ENCODE assay signal across 11 cellular contexts in the genomic region with DNA sequence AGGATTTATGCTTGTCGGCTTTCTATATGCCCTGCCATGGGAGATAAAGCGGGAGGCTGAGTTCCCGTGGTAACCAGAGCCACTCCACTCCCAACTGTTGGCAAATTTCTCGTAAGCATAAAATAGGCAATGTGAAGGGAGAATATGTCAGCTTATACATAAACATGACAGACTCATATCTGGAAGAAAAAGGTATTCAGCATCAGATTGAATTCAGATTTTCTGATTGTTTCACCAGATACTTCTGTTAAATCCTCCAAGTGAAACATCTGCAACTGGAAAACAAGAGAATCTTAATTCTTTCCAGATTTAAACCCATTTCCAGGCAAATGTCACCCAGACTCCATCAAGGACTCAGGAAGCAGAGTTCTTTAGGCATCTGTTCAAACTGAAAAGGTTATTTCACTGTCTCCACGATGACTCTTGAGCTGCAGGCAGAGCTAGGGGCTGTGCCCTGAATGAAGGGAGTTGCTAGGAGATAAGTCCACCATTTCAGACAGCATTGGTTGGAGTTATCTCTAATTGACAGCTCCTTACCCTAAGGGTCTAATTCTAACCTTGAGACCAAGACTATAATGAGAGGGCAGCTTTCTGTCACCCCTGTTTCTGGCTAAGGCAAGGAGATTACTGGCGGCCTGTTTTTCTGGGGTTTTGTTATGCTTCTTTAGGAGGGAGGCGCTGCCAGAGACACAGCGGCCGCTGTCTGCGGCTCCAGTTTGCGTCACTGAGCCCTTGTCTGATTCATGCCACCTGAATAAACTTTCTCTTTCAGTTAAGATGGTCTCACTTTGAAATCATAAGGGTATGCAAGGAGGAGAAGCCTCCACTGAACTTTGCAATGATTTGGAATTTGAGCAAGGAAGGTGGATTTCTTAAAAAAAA.
DNase-seq lines count a peak whose midpoint lies in the region; ATAC-seq and TF ChIP-seq lines count a peak whose summit lies in the region.
"Had no signal": no experiment of that assay in that cellular context is flagged by ENCODE, and none has a peak within 500 bp of the region (broad histone marks: within the 10 kb centered on the region; RNA-seq: fewer than 3 reads in every experiment).

No MANE protein-coding gene starts in this region.

- TF ChIP-seq CTCF in kidney epithelial cell (IDR thresholded peaks at IDR 0.05; ENCODE audit: insufficient read depth, low read length, poor library complexity, severe bottlenecking) (no peak), PC-9 (conservative IDR thresholded peaks at IDR 0.05) (no peak), breast epithelium (IDR thresholded peaks at IDR 0.05) (no peak)

- no peak overlapping the region for H3K4me2 ChIP-seq in PC-9
- H3K4me2 ChIP-seq: BLaER1 treated with 17β-estradiol and CSF1 and Interleukin-3, amounts not matched to agents 10 nM and 100 nM had no signal

- no peak overlapping the region for H2AFZ ChIP-seq in PC-9

- H3K27me3 Mint-ChIP-seq in stimulated activated naive CD8-positive, alpha-beta T cell treated with anti-CD3 and anti-CD28 coated beads, Interleukin-15, amount 100 ng/mL, for 72 hours: no peaks in the 10 kb centered on the region
- H3K27me3 Mint-ChIP-seq: central memory CD8-positive, alpha-beta T cell had no signal

- H3K4me3 Mint-ChIP-seq in stimulated activated naive CD8-positive, alpha-beta T cell treated with anti-CD3 and anti-CD28 coated beads, Interleukin-15, amount 100 ng/mL, for 72 hours: no peak overlapping the region
- H3K4me3 Mint-ChIP-seq: central memory CD8-positive, alpha-beta T cell had no signal

- no peaks in the 10 kb centered on the region for H3K9me3 ChIP-seq in PC-9 (ENCODE audit: insufficient read depth, low read depth)
- H3K9me3 ChIP-seq in breast epithelium: no peaks in the 10 kb centered on the region
- H3K9me3 ChIP-seq: BLaER1 treated with 17β-estradiol and CSF1 and Interleukin-3, amounts not matched to agents 10 nM and 100 nM had no signal

- DNase-seq in stimulated activated naive CD8-positive, alpha-beta T cell treated with anti-CD3 and anti-CD28 coated beads, Interleukin-15, Interleukin-2, amounts not matched to agents 100 U/mL and 50 U/mL, for 24 hours: no peak
- no peak for DNase-seq in stimulated activated naive CD8-positive, alpha-beta T cell treated with anti-CD3 and anti-CD28 coated beads, Interleukin-15, amount 100 ng/mL, for 72 hours
- DNase-seq in SHP77 (lab: John Stamatoyannopoulos, UW) (peak; percentile 84 to 86), kidney epithelial cell (ENCODE audit: low read depth) (peak; percentile 38), PC-9 (no peak), HUDEP-2 (lab: John Stamatoyannopoulos, UW; ENCODE audit: unreplicated experiment in 76 of 76) (no peak), breast epithelium (ENCODE audit: low spot score in 2 of 2) (no peak)
- DNase-seq: activated CD4-positive, alpha-beta T cell treated with anti-CD3 and anti-CD28 coated beads, Interleukin-2, amount 50 U/mL, for 1 hour had no signal

- H3K36me3 ChIP-seq in kidney epithelial cell (ENCODE audit: control insufficient read depth, insufficient read depth, low read length) (no peaks in the 10 kb centered on the region), PC-9 (ENCODE audit: low read depth) (no peaks in the 10 kb centered on the region), breast epithelium (no peaks in the 10 kb centered on the region)
- H3K36me3 ChIP-seq: BLaER1 treated with 17β-estradiol and CSF1 and Interleukin-3, amounts not matched to agents 10 nM and 100 nM had no signal

- peak; percentile 32 for ATAC-seq in stimulated activated naive CD8-positive, alpha-beta T cell treated with anti-CD3 and anti-CD28 coated beads, Interleukin-15, Interleukin-2, amounts not matched to agents 100 U/mL and 50 U/mL, for 24 hours
- no peak for ATAC-seq in stimulated activated naive CD8-positive, alpha-beta T cell treated with anti-CD3 and anti-CD28 coated beads, Interleukin-15, amount 100 ng/mL, for 72 hours
- ATAC-seq in GM18511 (IDR thresholded peaks at IDR 0.05; ENCODE audit: unreplicated experiment): no peak

- POLR2A ChIA-PET in PC-9 (lab: Charles Lee; ENCODE audit: unreplicated experiment): no interaction called here

- intact Hi-C loops in PC-9 (cut with micrococcal nuclease; ENCODE audit: unreplicated experiment): no loop called here
- intact Hi-C loops in breast epithelium (cut with DNase I; ENCODE audit: low total_unique reads): no loop called here

- TF ChIP-seq POLR2A in breast epithelium (IDR thresholded peaks at IDR 0.05): no peak

- CTCF ChIA-PET in PC-9 (lab: Charles Lee): no interaction called here

- H3K27ac Mint-ChIP-seq in stimulated activated naive CD8-positive, alpha-beta T cell treated with anti-CD3 and anti-CD28 coated beads, Interleukin-15, amount 100 ng/mL, for 72 hours: peak overlapping the region in 1 of 2 donors; percentile 42

- BruUV-seq in PC-9 (replicated peaks; lab: Mats Ljungman, UMichigan): no TSS peak

- H3K27me3 ChIP-seq in kidney epithelial cell (ENCODE audit: control insufficient read depth, insufficient read depth, low read length) (no peaks in the 10 kb centered on the region), PC-9 (ENCODE audit: insufficient read depth, low read depth) (peaks cover 37% of the 10 kb centered on the region; the same call in 1 of the 2 replicates), breast epithelium (no peaks in the 10 kb centered on the region)
- H3K27me3 ChIP-seq: BLaER1 treated with 17β-estradiol and CSF1 and Interleukin-3, amounts not matched to agents 10 nM and 100 nM had no signal

- no peaks in the 10 kb centered on the region for H4K20me1 ChIP-seq in PC-9 (ENCODE audit: insufficient read depth)
- H4K20me1 ChIP-seq: BLaER1 treated with 17β-estradiol and CSF1 and Interleukin-3, amounts not matched to agents 10 nM and 100 nM had no signal

- H3K9me3 Mint-ChIP-seq in stimulated activated naive CD8-positive, alpha-beta T cell treated with anti-CD3 and anti-CD28 coated beads, Interleukin-15, amount 100 ng/mL, for 72 hours: no peaks in the 10 kb centered on the region
- H3K9me3 Mint-ChIP-seq: central memory CD8-positive, alpha-beta T cell had no signal

- no peaks in the 10 kb centered on the region for H3K4me1 Mint-ChIP-seq in stimulated activated naive CD8-positive, alpha-beta T cell treated with anti-CD3 and anti-CD28 coated beads, Interleukin-15, amount 100 ng/mL, for 72 hours
- H3K4me1 Mint-ChIP-seq: central memory CD8-positive, alpha-beta T cell had no signal

- H3K4me3 ChIP-seq in kidney epithelial cell (ENCODE audit: low read depth, low read length) (no peak overlapping the region), PC-9 (no peak overlapping the region), breast epithelium (no peak overlapping the region)
- H3K4me3 ChIP-seq: BLaER1 treated with 17β-estradiol and CSF1 and Interleukin-3, amounts not matched to agents 10 nM and 100 nM had no signal

- no peak overlapping the region for H3K27ac ChIP-seq in PC-9
- H3K27ac ChIP-seq in breast epithelium: no peak overlapping the region
- H3K27ac ChIP-seq: BLaER1 treated with 17β-estradiol and CSF1 and Interleukin-3, amounts not matched to agents 10 nM and 100 nM had no signal

- H3F3A ChIP-seq in PC-9 (ENCODE audit: insufficient read depth, low read depth): no peaks in the 10 kb centered on the region

- H3K79me2 ChIP-seq in PC-9 (ENCODE audit: low read depth): no peaks in the 10 kb centered on the region

- no peaks in the 10 kb centered on the region for H3K4me1 ChIP-seq in PC-9 (replicated peaks; ENCODE audit: insufficient read depth)
- H3K4me1 ChIP-seq in breast epithelium: no peaks in the 10 kb centered on the region
- H3K4me1 ChIP-seq: BLaER1 treated with 17β-estradiol and CSF1 and Interleukin-3, amounts not matched to agents 10 nM and 100 nM had no signal

- H3K9me2 ChIP-seq in PC-9 (ENCODE audit: insufficient read depth): no peaks in the 10 kb centered on the region

Comparison
In these comparisons a context has a peak if more than half of its experiments do, and no peak if none do; other contexts are left out.
1. DNase-seq: peak in SHP77 (2 of 2) and kidney epithelial cell (single experiment); none in stimulated activated naive CD8-positive, alpha-beta T cell treated with anti-CD3 and anti-CD28 coated beads, Interleukin-15, Interleukin-2, amounts not matched to agents 100 U/mL and 50 U/mL, for 24 hours (single experiment), stimulated activated naive CD8-positive, alpha-beta T cell treated with anti-CD3 and anti-CD28 coated beads, Interleukin-15, amount 100 ng/mL, for 72 hours (0 of 2), PC-9 (0 of 2), HUDEP-2 (0 of 76) and breast epithelium (0 of 2).